In genomic region chr4:8342651-8343050, GRCh38 we compare ENCODE assay signal across 1 cellular context.
TF ChIP-seq lines count a peak whose summit lies in the region.

No MANE protein-coding gene starts in this region.

TF ChIP-seq in GM23338, 12 proteins besides CTCF, POLR2A, EP300 and RAD21 (continued from another document):
- TF ChIP-seq ETS1 (IDR thresholded peaks at IDR 0.05): no peak
- no peak for TF ChIP-seq POLR2AphosphoS5 (IDR thresholded peaks at IDR 0.05; ENCODE audit: low read depth)
- TF ChIP-seq STAT1 (IDR thresholded peaks at IDR 0.05; ENCODE audit: unreplicated experiment): no peak
- no peak for TF ChIP-seq CREB1 (CRISPR knock-in tag; IDR thresholded peaks at IDR 0.05; ENCODE audit: low read depth)
- TF ChIP-seq REST (IDR thresholded peaks at IDR 0.05; ENCODE audit: unreplicated experiment): no peak
- no peak for TF ChIP-seq EZH2phosphoT487 (IDR thresholded peaks at IDR 0.05; ENCODE audit: unreplicated experiment)
